15 cellular contexts compared by ENCODE assay signal in genomic region chr10:44437837-44438752, GRCh38. TPM values are rescaled to one million over a fixed set of nuclear protein-coding genes. Genes with fewer than 3 reads are reported as not detected.
DNase-seq lines count a peak whose midpoint lies in the region; ATAC-seq, FAIRE-seq and TF ChIP-seq lines count a peak whose summit lies in the region.
"Had no signal": no experiment of that assay in that cellular context is flagged by ENCODE, and none has a peak within 500 bp of the region (broad histone marks: within the 10 kb centered on the region; RNA-seq: fewer than 3 reads in every experiment).

No MANE protein-coding gene starts in this region.

- H3K4me3 ChIP-seq in K562 = no peak overlapping the region
- H3K4me3 ChIP-seq: SJCRH30 had no signal

- H3K9me1 ChIP-seq in K562 (ENCODE audit: control insufficient read depth, insufficient read depth, low read length) = no peaks in the 10 kb centered on the region

- CTCF ChIA-PET in K562 (lab: Yijun Ruan, JAX; ENCODE audit: low intra/inter-chr PET ratio) = interaction anchor here (0.6 kb wide), 1 partner anchor 640 kb away, joined by 3 read pairs; no protein-coding TSS in a partner anchor

- H4K20me1 ChIP-seq in K562 (replicated peaks; ENCODE audit: control insufficient read depth, insufficient read depth, low read length) = no peaks in the 10 kb centered on the region

- WGBS in K562 (ENCODE audit: insufficient coverage, low coverage, missing lambda C conversion rate) = 2% methylated on average over 8 of the region's 8 CpGs

- TF ChIP-seq POLR2A in K562 (conservative IDR thresholded peaks at IDR 0.05) = no peak

- H2AFZ ChIP-seq in K562 (ENCODE audit: low read depth, low read length) = no peak overlapping the region

- no peaks in the 10 kb centered on the region; a peak in 1 of 5 replicates for H3K27me3 ChIP-seq in K562 (ENCODE audit: control insufficient read depth in 2 of 2, insufficient read depth in 2 of 2, low read length in 2 of 2)
- H3K27me3 ChIP-seq: SJCRH30 had no signal

- no peak for FAIRE-seq in K562 (lab: Jason Lieb, UNC)
- FAIRE-seq: astrocyte, GM12892 had no signal

- no peaks in the 10 kb centered on the region for H3K36me3 ChIP-seq in K562 (ENCODE audit: control insufficient read depth, insufficient read depth, low read length)
- H3K36me3 ChIP-seq: SJCRH30 had no signal

- BruUV-seq in K562 (replicated peaks; lab: Mats Ljungman, UMichigan) = no TSS peak

- intact Hi-C loops in K562 (cut with micrococcal nuclease) = no loop called here
- intact Hi-C loops in sciatic nerve (cut with DNase I) = no loop called here

- no peaks in the 10 kb centered on the region for H3K4me1 ChIP-seq in K562 (replicated peaks in 1 of 2; ENCODE audit: control insufficient read depth in 2 of 2, insufficient read depth in 2 of 2, low read length in 2 of 2)
- H3K4me1 ChIP-seq: SJCRH30 had no signal

- DNase-seq in GM03348 (ENCODE audit: low spot score) (peak; percentile 9), K562 (ENCODE audit: extremely low read depth in 1 of 4, low spot score in 3 of 4) (no peak), kidney glomerular epithelial cell (lab: John Stamatoyannopoulos, UW) (peak; percentile 9), sciatic nerve (ENCODE audit: low spot score) (peak; percentile 58), NCI-H1048 (lab: John Stamatoyannopoulos, UW) (no peak), NCI-H128 (lab: John Stamatoyannopoulos, UW; ENCODE audit: unreplicated experiment) (no peak)
- DNase-seq: activated CD4-positive, alpha-beta memory T cell treated with anti-CD3 and anti-CD28 coated beads for 36 hours; occipital lobe; SJCRH30 had no signal

- H3K79me2 ChIP-seq in K562 (ENCODE audit: control insufficient read depth, insufficient read depth, low read length) = no peaks in the 10 kb centered on the region

- H3K4me2 ChIP-seq in K562 (ENCODE audit: insufficient read depth, low read length) = no peak overlapping the region

- no peaks in the 10 kb centered on the region for H3K9me3 ChIP-seq in K562 (replicated peaks; ENCODE audit: control insufficient read depth, insufficient read depth, low read depth, low read length)
- H3K9me3 ChIP-seq: SJCRH30 had no signal

- no peak for TF ChIP-seq CTCF in K562 (IDR thresholded peaks at IDR 0.05 in 2 of 3, conservative IDR thresholded peaks at IDR 0.05 in 1 of 3; ENCODE audit: insufficient read depth in 2 of 3, low read depth in 1 of 3, low read length in 3 of 3)

- in situ Hi-C loops in K562 (cut with MboI) = no loop called here

- ATAC-seq in K562 (no peak), sciatic nerve (peak; percentile 87), GM21786 (IDR thresholded peaks at IDR 0.05; ENCODE audit: unreplicated experiment) (no peak), HG03159 (IDR thresholded peaks at IDR 0.05; ENCODE audit: unreplicated experiment) (no peak)
- ATAC-seq: activated T-helper 17 cell treated with anti-CD3 and anti-CD28 coated beads, Interleukin-2, amount 50 U/mL, for 72 hours had no signal

- TF ChIP-seq RAD21 in K562 (CRISPR knock-in tag; conservative IDR thresholded peaks at IDR 0.05 in 1 of 2, IDR thresholded peaks at IDR 0.05 in 1 of 2) = no peak

- TF ChIP-seq EP300 in K562 (IDR thresholded peaks at IDR 0.05; ENCODE audit: low read length) = no peak

- H3K27ac ChIP-seq in K562 (ENCODE audit: extremely low read depth, low read depth, low read length) = no peak overlapping the region
- H3K27ac ChIP-seq: SJCRH30 had no signal

- POLR2A ChIA-PET in K562 (lab: Yijun Ruan, JAX) = no interaction called here

- H3K9ac ChIP-seq in K562 (ENCODE audit: insufficient read depth in 1 of 2, low read depth in 2 of 2, low read length in 2 of 2) = no peak overlapping the region

TF ChIP-seq in K562, 482 proteins besides CTCF, POLR2A, EP300 and RAD21 (continues in another document):
- TF ChIP-seq ATF7 (IDR thresholded peaks at IDR 0.05) = no peak
- TF ChIP-seq ZNF316 (IDR thresholded peaks at IDR 0.05) = peak; percentile 90
- TF ChIP-seq SMAD1 (IDR thresholded peaks at IDR 0.05; ENCODE audit: low read depth, low read length, partially characterized antibody) = no peak
- no peak for TF ChIP-seq ZNF431 (CRISPR knock-in tag; IDR thresholded peaks at IDR 0.05)
- TF ChIP-seq ELK3 (CRISPR knock-in tag; IDR thresholded peaks at IDR 0.05) = no peak
- TF ChIP-seq CHAMP1 (IDR thresholded peaks at IDR 0.05) = no peak
- TF ChIP-seq HINFP (tag; conservative IDR thresholded peaks at IDR 0.05; ENCODE audit: low read depth) = no peak
- no peak for TF ChIP-seq POU5F1 (IDR thresholded peaks at IDR 0.05; ENCODE audit: borderline replicate concordance, low read depth, low read length, partially characterized antibody)
- TF ChIP-seq SIN3A (IDR thresholded peaks at IDR 0.05; ENCODE audit: borderline replicate concordance in 2 of 2, control insufficient read depth in 1 of 2, low read depth in 2 of 2, low read length in 2 of 2) = no peak
- peak; percentile 69 for TF ChIP-seq C11orf30 (IDR thresholded peaks at IDR 0.05; ENCODE audit: low read depth)
- no peak for TF ChIP-seq ZNF668 (CRISPR knock-in tag; IDR thresholded peaks at IDR 0.05)
- TF ChIP-seq GATAD2B (IDR thresholded peaks at IDR 0.05; ENCODE audit: borderline replicate concordance) = no peak
- TF ChIP-seq ZNF436 (CRISPR knock-in tag; IDR thresholded peaks at IDR 0.05) = no peak
- TF ChIP-seq NFRKB (IDR thresholded peaks at IDR 0.05; ENCODE audit: low read depth) = no peak
- no peak for TF ChIP-seq MTA3 (IDR thresholded peaks at IDR 0.05; ENCODE audit: borderline replicate concordance)
- peak; percentile 87 for TF ChIP-seq MAFF (IDR thresholded peaks at IDR 0.05; ENCODE audit: low read length)
- no peak for TF ChIP-seq GTF2A2 (tag; IDR thresholded peaks at IDR 0.05)
- no peak for TF ChIP-seq E2F3 (CRISPR knock-in tag; IDR thresholded peaks at IDR 0.05)

RNA-seq across cellular contexts. Expression of gene CXCL12, which starts 53.2 kb away (rescaled TPM):
- not detected in 2 replicates for total RNA-seq in K562 (2011; cell fraction: chromatin; rRNA removed; ENCODE audit: low replicate concordance)
- not detected in 2 replicates for total RNA-seq in K562 (2011; cell fraction: nucleolus; rRNA removed)
- not detected in 2 replicates for total RNA-seq in K562 (2011; cell fraction: nucleoplasm; rRNA removed)
- total RNA-seq in K562 (2014; rRNA removed) (not detected in 2 replicates), K562 (2014; rRNA removed; fragmentation: Illumina TruSeq; extraction: Trizol) (not detected in 2 replicates), K562 (2015; rRNA removed; fragmentation: Illumina TruSeq; extraction: Trizol) (not detected in 2 replicates), K562 (2021) (0.18 and 0.49 TPM in 2 replicates), sciatic nerve (394 TPM)
- polyA plus RNA-seq in K562 (2011; rRNA removed) (not detected in 2 replicates), K562 (2014; fragmentation: Illumina TruSeq; extraction: Trizol) (not detected in 2 replicates), K562 (2014; fragmentation: Nextera tagmentation; extraction: Ambion mirVana) (not detected), K562 (2014; rRNA removed) (not detected in 2 replicates)
- polyA plus RNA-seq in K562 (2011; cell fraction: cytosol; rRNA removed) = not detected in 2 replicates
- not detected in 2 replicates for polyA plus RNA-seq in K562 (2011; cell fraction: nucleus; rRNA removed)
- polyA plus RNA-seq in K562 (2012) = not detected in 2 replicates
- polyA minus RNA-seq in K562 (2011; rRNA and poly(A)+ RNA removed) = not detected in 2 replicates
- not detected in 2 replicates for polyA minus RNA-seq in K562 (2011; cell fraction: cytosol; rRNA and poly(A)+ RNA removed)
- not detected in 2 replicates for polyA minus RNA-seq in K562 (2011; cell fraction: nucleus; rRNA and poly(A)+ RNA removed)
- total RNA-seq: activated CD4-positive, alpha-beta memory T cell treated with anti-CD3 and anti-CD28 coated beads for 36 hours; MCF 10A; SJCRH30 had no signal

Comparison
In these comparisons a context has a peak if more than half of its experiments do, and no peak if none do; other contexts are left out.
1. DNase-seq: peak in GM03348 (single experiment), kidney glomerular epithelial cell (single experiment) and sciatic nerve (single experiment); none in K562 (0 of 4), NCI-H1048 (single experiment) and NCI-H128 (single experiment).
2. RNA of gene CXCL12, which starts 53.2 kb away (total RNA-seq): 394 TPM in sciatic nerve (single experiment); 0.18 to 0.49 TPM in K562; every median in the first group is over 100 times any median in the second.